ENCODE assay signal across 9 cellular contexts in the genomic region with DNA sequence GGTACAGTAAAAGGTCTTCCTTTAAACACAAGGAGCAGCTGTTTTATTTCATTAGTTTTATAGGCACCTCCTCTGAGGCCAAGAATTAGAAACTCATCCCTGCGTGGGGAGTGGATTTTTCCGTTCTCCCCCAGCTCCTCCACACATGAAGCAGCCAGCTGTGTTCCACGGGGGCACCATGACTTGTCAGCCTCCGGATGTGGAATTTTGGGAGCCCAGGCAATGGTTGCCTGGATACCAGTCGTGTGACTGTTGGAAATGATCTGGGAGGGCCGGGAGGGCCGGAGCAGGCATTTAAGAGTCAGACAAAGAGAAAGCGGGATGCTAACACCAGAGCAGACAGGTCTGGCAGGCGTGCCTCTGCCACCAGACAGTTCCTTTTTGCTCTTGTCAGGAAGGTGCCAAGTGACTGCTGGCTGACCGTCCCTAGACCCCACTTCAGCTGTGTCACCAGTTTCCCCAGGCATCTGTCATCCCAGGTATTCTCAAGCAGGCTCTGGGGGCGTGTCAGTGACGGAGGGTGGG. TPM values are rescaled to one million over a fixed set of nuclear protein-coding genes. Genes with fewer than 3 reads are reported as not detected.
A peak's percentile ranks its signal among the peaks of the same experiment; 100 is the strongest.
DNase-seq lines count a peak whose midpoint lies in the region; ATAC-seq and TF ChIP-seq lines count a peak whose summit lies in the region.
"Had no signal": no experiment of that assay in that cellular context is flagged by ENCODE, and none has a peak within 500 bp of the region (broad histone marks: within the 10 kb centered on the region; RNA-seq: fewer than 3 reads in every experiment).

No MANE protein-coding gene starts in this region.

- H3K4me1 Mint-ChIP-seq in mesothelial cell of epicardium = peaks cover 24% of the 10 kb centered on the region
- no peaks in the 10 kb centered on the region for H3K4me1 Mint-ChIP-seq in activated CD8-positive, alpha-beta T cell treated with anti-CD3 and anti-CD28 coated beads for 36 hours (ENCODE audit: low read depth)
- H3K4me1 Mint-ChIP-seq: activated naive CD4-positive, alpha-beta T cell treated with anti-CD3 and anti-CD28 coated beads, Interleukin-2, amount 10 ng/mL, durations not matched to agents 7 days and 5 days had no signal

- no peak for TF ChIP-seq EP300 in esophagus muscularis mucosa (IDR thresholded peaks at IDR 0.05)
- no peak for TF ChIP-seq EP300 in suprapubic skin (IDR thresholded peaks at IDR 0.05)

- H3K36me3 ChIP-seq in Peyer's patch = peaks cover 0 to 4% (median 0%) of the 10 kb centered on the region in 3 donors
- peaks cover 0 to 30% (median 12%) of the 10 kb centered on the region in 4 donors for H3K36me3 ChIP-seq in esophagus muscularis mucosa
- H3K36me3 ChIP-seq in suprapubic skin = peaks cover 41% of the 10 kb centered on the region

- no peak overlapping the region for H3K4me3 Mint-ChIP-seq in mesothelial cell of epicardium
- no peak overlapping the region for H3K4me3 Mint-ChIP-seq in activated CD8-positive, alpha-beta T cell treated with anti-CD3 and anti-CD28 coated beads for 36 hours
- H3K4me3 Mint-ChIP-seq: activated naive CD4-positive, alpha-beta T cell treated with anti-CD3 and anti-CD28 coated beads, Interleukin-2, amount 10 ng/mL, durations not matched to agents 7 days and 5 days had no signal

- H3K4me1 ChIP-seq in Peyer's patch = peaks cover 0 to 33% (median 0%) of the 10 kb centered on the region in 4 donors
- peaks cover 67 to 89% (median 82%) of the 10 kb centered on the region in 4 donors for H3K4me1 ChIP-seq in esophagus muscularis mucosa
- H3K4me1 ChIP-seq in suprapubic skin = peaks cover 31% of the 10 kb centered on the region

- peaks cover 4% of the 10 kb centered on the region for H3K36me3 Mint-ChIP-seq in mesothelial cell of epicardium
- peaks cover 26% of the 10 kb centered on the region for H3K36me3 Mint-ChIP-seq in activated CD8-positive, alpha-beta T cell treated with anti-CD3 and anti-CD28 coated beads for 36 hours (ENCODE audit: low read depth)

- peak overlapping the region; percentile 83 for H3K27ac Mint-ChIP-seq in mesothelial cell of epicardium
- H3K27ac Mint-ChIP-seq in activated CD8-positive, alpha-beta T cell treated with anti-CD3 and anti-CD28 coated beads for 36 hours = no peak overlapping the region
- H3K27ac Mint-ChIP-seq: activated naive CD4-positive, alpha-beta T cell treated with anti-CD3 and anti-CD28 coated beads, Interleukin-2, amount 10 ng/mL, durations not matched to agents 7 days and 5 days had no signal

- ATAC-seq in HG02840 (IDR thresholded peaks at IDR 0.05; ENCODE audit: low FRiP score, unreplicated experiment) (no peak), HG02884 (IDR thresholded peaks at IDR 0.05; ENCODE audit: unreplicated experiment) (no peak)
- no peak for ATAC-seq in activated CD8-positive, alpha-beta T cell treated with anti-CD3 and anti-CD28 coated beads for 36 hours

- H3K27ac ChIP-seq in Peyer's patch (peak overlapping the region; percentile 44 to 92 (median 70)), esophagus muscularis mucosa (replicated peaks in 1 of 4) (peak overlapping the region; percentile 92 to 97 (median 94)), suprapubic skin (peak overlapping the region; percentile 70)

- 37% methylated on average over 12 of the region's 12 CpGs for WGBS in esophagus muscularis mucosa
- 67% methylated on average over 11 of the region's 12 CpGs for WGBS in suprapubic skin

- CTCF ChIA-PET in activated CD8-positive, alpha-beta T cell treated with anti-CD3 and anti-CD28 coated beads for 36 hours (lab: Charles Lee) = interaction anchor here (1.3 to 3.6 kb wide), 2 partner anchors 18 to 31 kb away, joined by 3 to 13 read pairs; no protein-coding TSS in a partner anchor

- TF ChIP-seq POLR2A in Peyer's patch (IDR thresholded peaks at IDR 0.05) = no peak
- TF ChIP-seq POLR2A in esophagus muscularis mucosa (IDR thresholded peaks at IDR 0.05; ENCODE audit: low read depth) = no peak
- no peak for TF ChIP-seq POLR2A in suprapubic skin (IDR thresholded peaks at IDR 0.05)

- H3K4me3 ChIP-seq in Peyer's patch (no peak overlapping the region), esophagus muscularis mucosa (peak overlapping the region; percentile 10 to 22 (median 16)), suprapubic skin (no peak overlapping the region)

- H3K27me3 ChIP-seq in Peyer's patch (no peaks in the 10 kb centered on the region), esophagus muscularis mucosa (no peaks in the 10 kb centered on the region), suprapubic skin (no peaks in the 10 kb centered on the region)

- no peaks in the 10 kb centered on the region for H3K9me3 ChIP-seq in Peyer's patch
- H3K9me3 ChIP-seq in esophagus muscularis mucosa = no peaks in the 10 kb centered on the region
- H3K9me3 ChIP-seq in suprapubic skin = no peaks in the 10 kb centered on the region

- POLR2A ChIA-PET in activated CD8-positive, alpha-beta T cell treated with anti-CD3 and anti-CD28 coated beads for 36 hours (lab: Charles Lee) = interaction anchor here (1.3 to 1.9 kb wide), 4 partner anchors 8 to 37 kb away, joined by 3 to 11 read pairs (median 4); a partner anchor contains a TSS

- intact Hi-C loops in esophagus muscularis mucosa (cut with DNase I) = no loop called here
- intact Hi-C loops in activated CD8-positive, alpha-beta T cell treated with anti-CD3 and anti-CD28 coated beads for 36 hours (cut with micrococcal nuclease) = no loop called here

- TF ChIP-seq CTCF in Peyer's patch (IDR thresholded peaks at IDR 0.05) = no peak
- TF ChIP-seq CTCF in esophagus muscularis mucosa (IDR thresholded peaks at IDR 0.05) = no peak
- TF ChIP-seq CTCF in mesothelial cell of epicardium (IDR thresholded peaks at IDR 0.05; ENCODE audit: unreplicated experiment) = no peak
- TF ChIP-seq CTCF in suprapubic skin (IDR thresholded peaks at IDR 0.05) = no peak
- TF ChIP-seq CTCF in activated CD8-positive, alpha-beta T cell treated with anti-CD3 and anti-CD28 coated beads for 36 hours (IDR thresholded peaks at IDR 0.05) = no peak

- H3K9me3 Mint-ChIP-seq in mesothelial cell of epicardium = no peaks in the 10 kb centered on the region
- no peaks in the 10 kb centered on the region for H3K9me3 Mint-ChIP-seq in activated CD8-positive, alpha-beta T cell treated with anti-CD3 and anti-CD28 coated beads for 36 hours
- H3K9me3 Mint-ChIP-seq: activated naive CD4-positive, alpha-beta T cell treated with anti-CD3 and anti-CD28 coated beads, Interleukin-2, amount 10 ng/mL, durations not matched to agents 7 days and 5 days had no signal

- DNase-seq in Peyer's patch (peak in 1 of 3 donors; percentile 58), esophagus muscularis mucosa (ENCODE audit: extremely low spot score) (no peak), mesothelial cell of epicardium (ENCODE audit: low spot score in 2 of 2, unreplicated experiment in 2 of 2) (no peak), suprapubic skin (ENCODE audit: low spot score in 2 of 2) (peak in 1 of 2 donors; percentile 82)
- DNase-seq in activated CD8-positive, alpha-beta T cell treated with anti-CD3 and anti-CD28 coated beads for 36 hours = no peak
- DNase-seq in NK-92 treated with Interleukin-12 subunit alpha and Interleukin-12 subunit beta, amount 100 ng/mL, for 24 hours (lab: John Stamatoyannopoulos, UW) = no peak
- DNase-seq: activated naive CD4-positive, alpha-beta T cell treated with anti-CD3 and anti-CD28 coated beads, Interleukin-2, amount 10 ng/mL, durations not matched to agents 7 days and 5 days had no signal

- no peaks in the 10 kb centered on the region for H3K27me3 Mint-ChIP-seq in mesothelial cell of epicardium (ENCODE audit: low read depth)
- H3K27me3 Mint-ChIP-seq in activated CD8-positive, alpha-beta T cell treated with anti-CD3 and anti-CD28 coated beads for 36 hours = no peaks in the 10 kb centered on the region
- H3K27me3 Mint-ChIP-seq: activated naive CD4-positive, alpha-beta T cell treated with anti-CD3 and anti-CD28 coated beads, Interleukin-2, amount 10 ng/mL, durations not matched to agents 7 days and 5 days had no signal

RNA-seq across cellular contexts. Expression of a gene that starts 15.9 kb away (rescaled TPM):
- total RNA-seq in Peyer's patch (10 to 100 TPM; 13.2 to 26.9 (median 24.7) TPM), esophagus muscularis mucosa (10 to 100 TPM; 39.9 to 90.1 (median 54.4) TPM), mesothelial cell of epicardium (10.9 to 12.3 TPM (median 11.7 TPM) in 3 replicates), suprapubic skin (1 to 10 TPM; 1.9 to 8.3 (median 5.7) TPM)
- total RNA-seq in activated CD8-positive, alpha-beta T cell treated with anti-CD3 and anti-CD28 coated beads for 36 hours = 1 to 10 TPM in 1 of 2 experiments, not detected in 1; 1.2 TPM

RNA-seq across cellular contexts. Expression of a gene that starts 34.9 kb away (rescaled TPM):
- total RNA-seq in Peyer's patch (10 to 100 TPM; 25.0 to 47.0 (median 39.5) TPM), esophagus muscularis mucosa (10 to 100 TPM; 40.3 to 60.6 (median 52.9) TPM), mesothelial cell of epicardium (80.1 to 85.3 TPM (median 81.3 TPM) in 3 replicates), suprapubic skin (10 to 100 TPM; 17.8 to 35.8 (median 27.4) TPM)
- total RNA-seq in activated CD8-positive, alpha-beta T cell treated with anti-CD3 and anti-CD28 coated beads for 36 hours = 10 to 100 TPM; 50.3 to 61.5 TPM

RNA-seq across cellular contexts. Expression of a gene that starts 37.0 kb away (rescaled TPM):
- total RNA-seq in Peyer's patch = 10 to 100 TPM in 2 of 4 donors, 1 to 10 TPM in 2; 6.8 to 25.6 (median 13.1) TPM
- 10 to 100 TPM; 14.7 to 26.6 (median 17.3) TPM for total RNA-seq in esophagus muscularis mucosa
- 14.1 to 16.1 TPM (median 14.6 TPM) in 3 replicates for total RNA-seq in mesothelial cell of epicardium
- total RNA-seq in suprapubic skin = 10 to 100 TPM in 1 of 4 donors, 1 to 10 TPM in 3; 4.5 to 19.7 (median 7.3) TPM
- total RNA-seq in activated CD8-positive, alpha-beta T cell treated with anti-CD3 and anti-CD28 coated beads for 36 hours = 10 to 100 TPM; 55.2 to 63.8 TPM

RNA-seq across cellular contexts. Expression of a gene that starts 55.8 kb away (rescaled TPM):
- total RNA-seq in Peyer's patch = 10 to 100 TPM in 1 of 4 donors, 1 to 10 TPM in 3; 3.3 to 11.7 (median 7.7) TPM
- under 1 TPM in 1 of 4 donors, not detected in 3; 0.19 TPM for total RNA-seq in esophagus muscularis mucosa
- total RNA-seq in mesothelial cell of epicardium = 0.49 to 0.75 TPM (median 0.60 TPM) in 3 replicates
- under 1 TPM in 3 of 4 donors, not detected in 1; 0.32 to 0.76 (median 0.64) TPM for total RNA-seq in suprapubic skin
- total RNA-seq in activated CD8-positive, alpha-beta T cell treated with anti-CD3 and anti-CD28 coated beads for 36 hours = 1 to 10 TPM in 1 of 2 experiments, under 1 TPM in 1; 0.65 to 1.4 TPM

Comparison
In these comparisons a context has a peak if more than half of its experiments do, and no peak if none do; other contexts are left out.
1. H3K4me3 ChIP-seq: peak in esophagus muscularis mucosa (4 of 4); none in Peyer's patch (0 of 4) and suprapubic skin (single experiment).
2. Peak in every context shown above with its lines, with median percentiles within 50 percentile points of each other: H3K27ac ChIP-seq.